ENCODE assay signal across 8 cellular contexts in the genomic region with DNA sequence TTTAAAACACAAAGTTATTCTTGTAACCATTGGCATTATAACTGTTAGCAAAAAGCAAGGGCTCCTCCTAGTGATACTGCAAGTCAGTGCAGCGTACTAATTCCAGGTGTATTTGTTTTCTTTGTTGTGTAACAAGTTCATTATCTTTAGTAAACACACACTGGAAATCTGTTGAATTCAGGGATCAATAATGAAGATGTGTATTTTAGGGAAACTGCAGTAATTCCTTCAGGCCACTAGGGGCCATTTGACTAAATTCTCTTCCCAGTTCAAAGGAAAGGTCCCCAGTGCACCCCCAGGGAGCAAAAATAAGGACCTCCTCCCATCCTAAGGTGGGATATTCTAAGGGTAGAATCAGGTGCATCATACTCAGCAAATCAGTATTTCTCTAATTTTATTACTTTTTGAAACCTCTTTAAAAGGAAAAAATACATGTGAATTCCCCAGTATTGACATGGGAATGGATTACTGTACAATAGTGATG.
DNase-seq lines count a peak whose midpoint lies in the region; ATAC-seq and TF ChIP-seq lines count a peak whose summit lies in the region.

No MANE protein-coding gene starts in this region.

- TF ChIP-seq RAD21 in HCT116 (IDR thresholded peaks at IDR 0.05; ENCODE audit: low read depth), result peak; percentile 82

- peaks cover 3 to 9% (median 7%) of the 10 kb centered on the region in 3 donors for H3K27me3 Mint-ChIP-seq in immature natural killer cell (ENCODE audit: low read depth in 3 of 3)
- peaks cover 4% of the 10 kb centered on the region for H3K27me3 Mint-ChIP-seq in activated CD4-positive, alpha-beta T cell treated with anti-CD3 and anti-CD28 coated beads, Interleukin-2, amount 10 ng/mL, durations not matched to agents 7 days and 5 days

- H3K9me3 Mint-ChIP-seq in immature natural killer cell, result no peaks in the 10 kb centered on the region
- H3K9me3 Mint-ChIP-seq in activated CD4-positive, alpha-beta T cell treated with anti-CD3 and anti-CD28 coated beads, Interleukin-2, amount 10 ng/mL, durations not matched to agents 7 days and 5 days, result no peaks in the 10 kb centered on the region

- peak; percentile 60 for TF ChIP-seq CTCF in AG10803 (conservative IDR thresholded peaks at IDR 0.05; ENCODE audit: low read length)
- peak; percentile 64 to 71 (median 69); a peak in 5 of 6 replicates for TF ChIP-seq CTCF in HCT116 (IDR thresholded peaks at IDR 0.05 in 2 of 3, conservative IDR thresholded peaks at IDR 0.05 in 1 of 3; ENCODE audit: borderline replicate concordance in 1 of 3, insufficient read depth in 1 of 3, low read depth in 2 of 3, low read length in 2 of 3)

- no peak overlapping the region for H3K27ac ChIP-seq in HCT116 (ENCODE audit: low read depth, low read length)

- H3K4me1 Mint-ChIP-seq in immature natural killer cell, result no peaks in the 10 kb centered on the region
- no peaks in the 10 kb centered on the region for H3K4me1 Mint-ChIP-seq in activated CD4-positive, alpha-beta T cell treated with anti-CD3 and anti-CD28 coated beads, Interleukin-2, amount 10 ng/mL, durations not matched to agents 7 days and 5 days

- H3K36me3 Mint-ChIP-seq in immature natural killer cell, result no peaks in the 10 kb centered on the region
- H3K36me3 Mint-ChIP-seq in activated CD4-positive, alpha-beta T cell treated with anti-CD3 and anti-CD28 coated beads, Interleukin-2, amount 10 ng/mL, durations not matched to agents 7 days and 5 days (ENCODE audit: low read depth), result no peaks in the 10 kb centered on the region

- H3K9me3 ChIP-seq in HCT116 (ENCODE audit: control insufficient read depth in 1 of 2, insufficient read depth in 1 of 2, low read depth in 1 of 2, low read length in 2 of 2), result no peaks in the 10 kb centered on the region

- H3K4me2 ChIP-seq in HCT116 (ENCODE audit: low read length), result no peak overlapping the region

- CTCF ChIA-PET in HCT116 (lab: Charles Lee), result interaction anchor here (1.0 to 1.6 kb wide), 3 partner anchors 454 to 502 kb away, joined by 3 to 10 read pairs (median 4); no protein-coding TSS in a partner anchor
- CTCF ChIA-PET in activated CD4-positive, alpha-beta T cell treated with anti-CD3 and anti-CD28 coated beads, Interleukin-2, amount 10 ng/mL, durations not matched to agents 7 days and 5 days (lab: Charles Lee), result no interaction called here

- DNase-seq in AG10803 (ENCODE audit: low read depth) (peak; percentile 29), HCT116 (ENCODE audit: low read depth, low spot score) (peak; percentile 49), SW480 (ENCODE audit: low spot score) (peak; percentile 57), kidney glomerular epithelial cell (lab: John Stamatoyannopoulos, UW) (peak; percentile 33), MV-4-11 (lab: John Stamatoyannopoulos, UW) (no peak), immature natural killer cell (no peak), putamen (ENCODE audit: low spot score) (no peak)
- DNase-seq in activated CD4-positive, alpha-beta T cell treated with anti-CD3 and anti-CD28 coated beads, Interleukin-2, amount 10 ng/mL, durations not matched to agents 7 days and 5 days, result no peak

- ATAC-seq in HCT116, result peak; percentile 72

- no peak overlapping the region for H3K4me3 ChIP-seq in AG10803 (ENCODE audit: low read length)
- no peak overlapping the region for H3K4me3 ChIP-seq in HCT116 (replicated peaks in 1 of 2; ENCODE audit: low read depth in 1 of 2, low read length in 2 of 2)

- H3K27ac Mint-ChIP-seq in immature natural killer cell, result no peak overlapping the region
- H3K27ac Mint-ChIP-seq in activated CD4-positive, alpha-beta T cell treated with anti-CD3 and anti-CD28 coated beads, Interleukin-2, amount 10 ng/mL, durations not matched to agents 7 days and 5 days, result no peak overlapping the region

- intact Hi-C loops in HCT116 (cut with micrococcal nuclease), result loop anchor here (1.0 to 5.0 kb wide), 6 partner anchors 139 to 698 kb away; partner anchors contain the start of gene BAMBI

- H4K20me1 ChIP-seq in HCT116 (ENCODE audit: insufficient read depth), result no peaks in the 10 kb centered on the region

- no peaks in the 10 kb centered on the region; a peak in 1 of 4 replicates for H3K4me1 ChIP-seq in HCT116 (ENCODE audit: control insufficient read depth in 1 of 2, insufficient read depth in 2 of 2, low read length in 2 of 2)

- H2AFZ ChIP-seq in HCT116 (ENCODE audit: low read depth, low read length, poor library complexity, severe bottlenecking), result peak overlapping the region; percentile 1

- RAD21 ChIA-PET in HCT116 (lab: Charles Lee; ENCODE audit: low non-redundant PET in 1 of 2, low total read pairs in 2 of 2, uncharacterized antibody in 2 of 2, unreplicated experiment in 2 of 2), result interaction anchor here in 1 of 2 experiments (1.5 kb wide), 1 partner anchor 466 kb away, joined by 6 read pairs; no protein-coding TSS in a partner anchor

- POLR2A ChIA-PET in HCT116 (lab: Charles Lee), result interaction anchor here (1.2 kb wide), 1 partner anchor 466 kb away, joined by 4 read pairs; no protein-coding TSS in a partner anchor
- POLR2A ChIA-PET in activated CD4-positive, alpha-beta T cell treated with anti-CD3 and anti-CD28 coated beads, Interleukin-2, amount 10 ng/mL, durations not matched to agents 7 days and 5 days (lab: Charles Lee), result no interaction called here

- H3K4me3 Mint-ChIP-seq in immature natural killer cell, result no peak overlapping the region
- no peak overlapping the region for H3K4me3 Mint-ChIP-seq in activated CD4-positive, alpha-beta T cell treated with anti-CD3 and anti-CD28 coated beads, Interleukin-2, amount 10 ng/mL, durations not matched to agents 7 days and 5 days

- H3K79me2 ChIP-seq in HCT116 (ENCODE audit: insufficient read depth, low read length), result no peaks in the 10 kb centered on the region

- no TSS peak for BruUV-seq in HCT116 (replicated peaks; lab: Mats Ljungman, UMichigan)

- no peak overlapping the region for H3K9ac ChIP-seq in HCT116 (ENCODE audit: low read length)

- peaks cover 10% of the 10 kb centered on the region for H3K27me3 ChIP-seq in HCT116 (ENCODE audit: insufficient read depth, low read length)

- H3K36me3 ChIP-seq in HCT116 (ENCODE audit: control insufficient read depth in 1 of 2, insufficient read depth in 2 of 2, low read length in 2 of 2), result no peaks in the 10 kb centered on the region

- no peaks in the 10 kb centered on the region for H3K9me2 ChIP-seq in HCT116 (ENCODE audit: insufficient read depth)

- no peak for TF ChIP-seq POLR2A in HCT116 (IDR thresholded peaks at IDR 0.05; ENCODE audit: borderline replicate concordance, extremely low read depth, insufficient read depth, insufficient read length)

TF ChIP-seq in HCT116, 20 proteins besides CTCF, POLR2A, EP300 and RAD21 (continues in another document):
- TF ChIP-seq YY1 (IDR thresholded peaks at IDR 0.05; ENCODE audit: extremely low read depth, insufficient replicate concordance, low read depth, low read length) (no peak), CBX3 (IDR thresholded peaks at IDR 0.05; ENCODE audit: low read depth) (no peak), TCF7L2 (IDR thresholded peaks at IDR 0.05; ENCODE audit: borderline replicate concordance, extremely low read depth, insufficient read depth, insufficient read length) (no peak), SIN3A (IDR thresholded peaks at IDR 0.05; ENCODE audit: low read depth) (no peak), JUND (IDR thresholded peaks at IDR 0.05) (no peak), CEBPB (IDR thresholded peaks at IDR 0.05; ENCODE audit: low read depth) (no peak; the same call in 1 of the 2 replicates)
- TF ChIP-seq, protein P1, sequence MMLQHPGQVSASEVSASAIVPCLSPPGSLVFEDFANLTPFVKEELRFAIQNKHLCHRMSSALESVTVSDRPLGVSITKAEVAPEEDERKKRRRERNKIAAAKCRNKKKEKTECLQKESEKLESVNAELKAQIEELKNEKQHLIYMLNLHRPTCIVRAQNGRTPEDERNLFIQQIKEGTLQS (IDR thresholded peaks at IDR 0.05), result no peak
- TF ChIP-seq, protein P2, sequence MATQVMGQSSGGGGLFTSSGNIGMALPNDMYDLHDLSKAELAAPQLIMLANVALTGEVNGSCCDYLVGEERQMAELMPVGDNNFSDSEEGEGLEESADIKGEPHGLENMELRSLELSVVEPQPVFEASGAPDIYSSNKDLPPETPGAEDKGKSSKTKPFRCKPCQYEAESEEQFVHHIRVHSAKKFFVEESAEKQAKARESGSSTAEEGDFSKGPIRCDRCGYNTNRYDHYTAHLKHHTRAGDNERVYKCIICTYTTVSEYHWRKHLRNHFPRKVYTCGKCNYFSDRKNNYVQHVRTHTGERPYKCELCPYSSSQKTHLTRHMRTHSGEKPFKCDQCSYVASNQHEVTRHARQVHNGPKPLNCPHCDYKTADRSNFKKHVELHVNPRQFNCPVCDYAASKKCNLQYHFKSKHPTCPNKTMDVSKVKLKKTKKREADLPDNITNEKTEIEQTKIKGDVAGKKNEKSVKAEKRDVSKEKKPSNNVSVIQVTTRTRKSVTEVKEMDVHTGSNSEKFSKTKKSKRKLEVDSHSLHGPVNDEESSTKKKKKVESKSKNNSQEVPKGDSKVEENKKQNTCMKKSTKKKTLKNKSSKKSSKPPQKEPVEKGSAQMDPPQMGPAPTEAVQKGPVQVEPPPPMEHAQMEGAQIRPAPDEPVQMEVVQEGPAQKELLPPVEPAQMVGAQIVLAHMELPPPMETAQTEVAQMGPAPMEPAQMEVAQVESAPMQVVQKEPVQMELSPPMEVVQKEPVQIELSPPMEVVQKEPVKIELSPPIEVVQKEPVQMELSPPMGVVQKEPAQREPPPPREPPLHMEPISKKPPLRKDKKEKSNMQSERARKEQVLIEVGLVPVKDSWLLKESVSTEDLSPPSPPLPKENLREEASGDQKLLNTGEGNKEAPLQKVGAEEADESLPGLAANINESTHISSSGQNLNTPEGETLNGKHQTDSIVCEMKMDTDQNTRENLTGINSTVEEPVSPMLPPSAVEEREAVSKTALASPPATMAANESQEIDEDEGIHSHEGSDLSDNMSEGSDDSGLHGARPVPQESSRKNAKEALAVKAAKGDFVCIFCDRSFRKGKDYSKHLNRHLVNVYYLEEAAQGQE (IDR thresholded peaks at IDR 0.05; ENCODE audit: low read depth), result no peak
- TF ChIP-seq, protein P3, sequence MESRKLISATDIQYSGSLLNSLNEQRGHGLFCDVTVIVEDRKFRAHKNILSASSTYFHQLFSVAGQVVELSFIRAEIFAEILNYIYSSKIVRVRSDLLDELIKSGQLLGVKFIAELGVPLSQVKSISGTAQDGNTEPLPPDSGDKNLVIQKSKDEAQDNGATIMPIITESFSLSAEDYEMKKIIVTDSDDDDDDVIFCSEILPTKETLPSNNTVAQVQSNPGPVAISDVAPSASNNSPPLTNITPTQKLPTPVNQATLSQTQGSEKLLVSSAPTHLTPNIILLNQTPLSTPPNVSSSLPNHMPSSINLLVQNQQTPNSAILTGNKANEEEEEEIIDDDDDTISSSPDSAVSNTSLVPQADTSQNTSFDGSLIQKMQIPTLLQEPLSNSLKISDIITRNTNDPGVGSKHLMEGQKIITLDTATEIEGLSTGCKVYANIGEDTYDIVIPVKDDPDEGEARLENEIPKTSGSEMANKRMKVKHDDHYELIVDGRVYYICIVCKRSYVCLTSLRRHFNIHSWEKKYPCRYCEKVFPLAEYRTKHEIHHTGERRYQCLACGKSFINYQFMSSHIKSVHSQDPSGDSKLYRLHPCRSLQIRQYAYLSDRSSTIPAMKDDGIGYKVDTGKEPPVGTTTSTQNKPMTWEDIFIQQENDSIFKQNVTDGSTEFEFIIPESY (IDR thresholded peaks at IDR 0.05; ENCODE audit: extremely low read depth, insufficient replicate concordance, low read length), result no peak

Comparison
In these comparisons a context has a peak if more than half of its experiments do, and no peak if none do; other contexts are left out.
1. DNase-seq: peak in AG10803 (single experiment), HCT116 (single experiment), SW480 (single experiment) and kidney glomerular epithelial cell (single experiment); none in MV-4-11 (single experiment), immature natural killer cell (0 of 3), activated CD4-positive, alpha-beta T cell treated with anti-CD3 and anti-CD28 coated beads, Interleukin-2, amount 10 ng/mL, durations not matched to agents 7 days and 5 days (single experiment) and putamen (single experiment).